10 cellular contexts compared by ENCODE assay signal in genomic region chr16:85673529-85674417, GRCh38. TPM values are rescaled to one million over a fixed set of nuclear protein-coding genes. Genes with fewer than 3 reads are reported as not detected.
DNase-seq lines count a peak whose midpoint lies in the region; ATAC-seq, FAIRE-seq and TF ChIP-seq lines count a peak whose summit lies in the region.
"Had no signal": no experiment of that assay in that cellular context is flagged by ENCODE, and none has a peak within 500 bp of the region (broad histone marks: within the 10 kb centered on the region; RNA-seq: fewer than 3 reads in every experiment).

No MANE protein-coding gene starts in this region.

- no peaks in the 10 kb centered on the region for H3K9me3 ChIP-seq in endothelial cell of umbilical vein (replicated peaks; ENCODE audit: control insufficient read depth, insufficient read depth, low read length)

- peak; percentile 79 for FAIRE-seq in endothelial cell of umbilical vein (lab: Jason Lieb, UNC)

- H3K9me1 ChIP-seq in endothelial cell of umbilical vein (replicated peaks; ENCODE audit: control insufficient read depth, extremely low read depth, insufficient read depth, low read length), result no peaks in the 10 kb centered on the region

- H3K4me1 Mint-ChIP-seq in neural crest cell, result no peaks in the 10 kb centered on the region

- H3K27ac ChIP-seq in endothelial cell of umbilical vein (ENCODE audit: insufficient read depth, low read depth, low read length), result no peak overlapping the region

- TF ChIP-seq CTCF in endothelial cell of umbilical vein (IDR thresholded peaks at IDR 0.05; ENCODE audit: extremely low read depth in 1 of 2, insufficient read depth in 1 of 2, low read depth in 1 of 2, low read length in 2 of 2) (peak in 1 of 2 donors; percentile 0), neural crest cell (conservative IDR thresholded peaks at IDR 0.05) (no peak)

- H3K36me3 ChIP-seq in endothelial cell of umbilical vein (ENCODE audit: control insufficient read depth in 2 of 2, extremely low read depth in 1 of 2, insufficient read depth in 2 of 2, low read length in 2 of 2), result peaks cover 0 to 3% of the 10 kb centered on the region in 2 experiments

- intact Hi-C loops in endothelial cell of umbilical vein (cut with micrococcal nuclease), result loop anchor here (1.0 kb wide), 1 partner anchor 14 kb away; no protein-coding TSS in a partner anchor

- peak overlapping the region; percentile 53 for H3K27ac Mint-ChIP-seq in neural crest cell (ENCODE audit: unreplicated experiment)

- H3K4me3 ChIP-seq in endothelial cell of umbilical vein (replicated peaks in 1 of 3; ENCODE audit: insufficient read depth in 1 of 3, low read depth in 1 of 3, low read length in 3 of 3), result no peak overlapping the region

- no peaks in the 10 kb centered on the region for H3K79me2 ChIP-seq in endothelial cell of umbilical vein (ENCODE audit: control insufficient read depth, insufficient read depth, low read length)

- H4K20me1 ChIP-seq in endothelial cell of umbilical vein (replicated peaks; ENCODE audit: control insufficient read depth, extremely low read depth, insufficient read depth, low read length), result no peaks in the 10 kb centered on the region

- peak; percentile 58 for DNase-seq in COLO668 (lab: John Stamatoyannopoulos, UW; ENCODE audit: unreplicated experiment)
- DNase-seq in NCI-H2196 treated with DMSO at 0.1 percent for 48 hours (lab: John Stamatoyannopoulos, UW; ENCODE audit: unreplicated experiment), result peak; percentile 50
- DNase-seq in endothelial cell of umbilical vein (ENCODE audit: low read depth, low spot score), result peak; percentile 95
- DNase-seq in neural crest cell (ENCODE audit: low read depth, low spot score), result no peak
- DNase-seq in GDM1 (lab: John Stamatoyannopoulos, UW), result no peak
- DNase-seq: OCI-M1 had no signal

- H3K36me3 Mint-ChIP-seq in neural crest cell (ENCODE audit: low read depth), result peaks cover 15% of the 10 kb centered on the region

- BruUV-seq in endothelial cell of umbilical vein (replicated peaks; lab: Mats Ljungman, UMichigan), result no TSS peak

- no peak overlapping the region for H3K4me3 Mint-ChIP-seq in neural crest cell

- dilution Hi-C loops in endothelial cell of umbilical vein (cut with MboI; ENCODE audit: extremely low pct_ligation_motif_present, low sequenced_read_pairs), result no loop called here

- POLR2A ChIA-PET in endothelial cell of umbilical vein (lab: Charles Lee), result no interaction called here

- no peak overlapping the region for H2AFZ ChIP-seq in endothelial cell of umbilical vein (ENCODE audit: low read depth, low read length)

- no peaks in the 10 kb centered on the region for H3K27me3 Mint-ChIP-seq in neural crest cell (ENCODE audit: low read depth)

- ATAC-seq in HG02938 (IDR thresholded peaks at IDR 0.05; ENCODE audit: unreplicated experiment) (no peak), HG02798 (IDR thresholded peaks at IDR 0.05; ENCODE audit: poor library complexity, unreplicated experiment) (no peak), HG03460 (IDR thresholded peaks at IDR 0.05; ENCODE audit: unreplicated experiment) (no peak)

- H3K4me1 ChIP-seq in endothelial cell of umbilical vein (ENCODE audit: control insufficient read depth, extremely low read depth, insufficient read depth, low read length), result peaks cover 14% of the 10 kb centered on the region

- CTCF ChIA-PET in endothelial cell of umbilical vein (lab: Charles Lee), result interaction anchor here (1.0 to 8.1 kb wide), 7 partner anchors 10 to 58 kb away, joined by 3 to 73 read pairs (median 4); no protein-coding TSS in a partner anchor

- H3K9ac ChIP-seq in endothelial cell of umbilical vein (replicated peaks; ENCODE audit: extremely low read depth, insufficient read depth, low read length), result no peak overlapping the region

- H3K9me3 Mint-ChIP-seq in neural crest cell, result no peaks in the 10 kb centered on the region
- H3K9me3 Mint-ChIP-seq: activated T-helper 2 cell treated with anti-CD3 and anti-CD28 coated beads, Interferon-gamma antibody, Interleukin-2, Interleukin-4, amounts not matched to agents 10 μg/mL and 5 μg/mL and 100 μg/mL, durations not matched to agents 14 hours and 24 hours and 36 hours had no signal

- no peaks in the 10 kb centered on the region for H3K27me3 ChIP-seq in endothelial cell of umbilical vein (ENCODE audit: control insufficient read depth in 2 of 2, insufficient read depth in 2 of 2, low read length in 2 of 2)

- H3K4me2 ChIP-seq in endothelial cell of umbilical vein (ENCODE audit: insufficient read depth, low read length), result no peak overlapping the region

- peak; percentile 19 for TF ChIP-seq POLR2A in endothelial cell of umbilical vein (IDR thresholded peaks at IDR 0.05; ENCODE audit: low read depth, low read length)

TF ChIP-seq in endothelial cell of umbilical vein, 7 proteins besides CTCF, POLR2A, EP300 and RAD21:
- TF ChIP-seq POLR2AphosphoS5 (IDR thresholded peaks at IDR 0.05; ENCODE audit: insufficient read depth, low read depth, low read length) (peak; percentile 53), GATA2 (IDR thresholded peaks at IDR 0.05; ENCODE audit: insufficient read depth, insufficient read length, low read depth, low read length) (peak; percentile 61), JUN (IDR thresholded peaks at IDR 0.05; ENCODE audit: borderline replicate concordance, insufficient read depth, insufficient read length, low read depth) (no peak), EZH2 (IDR thresholded peaks at IDR 0.05; ENCODE audit: borderline replicate concordance, low read depth, low read length, severe bottlenecking) (no peak), MYC (IDR thresholded peaks at IDR 0.05; ENCODE audit: low read depth, low read length) (no peak), FOS (IDR thresholded peaks at IDR 0.05; ENCODE audit: borderline replicate concordance, insufficient read depth, low read length) (no peak), MAX (IDR thresholded peaks at IDR 0.05; ENCODE audit: insufficient read depth, insufficient read length) (no peak)
TF ChIP-seq in endothelial cell of umbilical vein: peak in this region for 2.

RNA-seq across cellular contexts. Expression of gene GINS2, which starts 15.0 kb away (rescaled TPM):
- total RNA-seq in endothelial cell of umbilical vein, result 24.1 and 26.7 TPM in 2 replicates
- 7.9 and 10.4 TPM in 2 replicates for polyA plus RNA-seq in endothelial cell of umbilical vein
- polyA plus RNA-seq in endothelial cell of umbilical vein (2011; cell fraction: cytosol; rRNA removed), result 16.3 and 21.1 TPM in 2 replicates
- 8.7 and 10.3 TPM in 2 replicates for polyA plus RNA-seq in endothelial cell of umbilical vein (2011; cell fraction: nucleus; rRNA removed)
- 11.9 and 17.0 TPM in 2 replicates for polyA plus RNA-seq in endothelial cell of umbilical vein (2012)
- polyA minus RNA-seq in endothelial cell of umbilical vein, result 6.2 and 7.5 TPM in 2 replicates
- polyA minus RNA-seq in endothelial cell of umbilical vein (2011; cell fraction: cytosol; rRNA and poly(A)+ RNA removed), result 20.0 TPM
- 3.1 and 5.2 TPM in 2 replicates for polyA minus RNA-seq in endothelial cell of umbilical vein (2011; cell fraction: nucleus; rRNA and poly(A)+ RNA removed)
- total RNA-seq in neural crest cell, result 74.0 and 82.2 TPM in 2 replicates

Comparison
In these comparisons a context has a peak if more than half of its experiments do, and no peak if none do; other contexts are left out.
1. DNase-seq: peak in COLO668 (single experiment), NCI-H2196 treated with DMSO at 0.1 percent for 48 hours (single experiment) and endothelial cell of umbilical vein (single experiment); none in neural crest cell (single experiment) and GDM1 (single experiment).